In genomic region chr22:28793976-28794584, GRCh38 we compare ENCODE assay signal across 2 cellular contexts.
A peak's percentile ranks its signal among the peaks of the same experiment; 100 is the strongest.
TF ChIP-seq lines count a peak whose summit lies in the region.

No MANE protein-coding gene starts in this region.

TF ChIP-seq in A549, 52 proteins besides CTCF, POLR2A, EP300 and RAD21:
- TF ChIP-seq NFE2L2 (conservative IDR thresholded peaks at IDR 0.05; ENCODE audit: low read length) (no peak), GATA3 (IDR thresholded peaks at IDR 0.05; ENCODE audit: borderline replicate concordance) (no peak), POLR2AphosphoS2 (conservative IDR thresholded peaks at IDR 0.05; ENCODE audit: low read length) (0 out of 2 replicates have a peak, but pooled peaks have one; percentile 34), SMC3 (IDR thresholded peaks at IDR 0.05) (no peak)
TF ChIP-seq in A549: peak in this region for 1.

TF ChIP-seq in SK-N-SH, 30 proteins besides CTCF, POLR2A, EP300 and RAD21:
- TF ChIP-seq TEAD4 (IDR thresholded peaks at IDR 0.05; ENCODE audit: borderline replicate concordance, insufficient read depth), result no peak
- no peak for TF ChIP-seq ELF1 (IDR thresholded peaks at IDR 0.05)
- no peak for TF ChIP-seq SMC3 (IDR thresholded peaks at IDR 0.05; ENCODE audit: low read depth, low read length)
- no peak for TF ChIP-seq POLR2AphosphoS5 (IDR thresholded peaks at IDR 0.05; ENCODE audit: low read depth, low read length)
- TF ChIP-seq GABPA (IDR thresholded peaks at IDR 0.05; ENCODE audit: low read depth), result no peak
- TF ChIP-seq RXRA (IDR thresholded peaks at IDR 0.05; ENCODE audit: borderline replicate concordance, low read depth), result no peak
- no peak for TF ChIP-seq USF1 (IDR thresholded peaks at IDR 0.05; ENCODE audit: borderline replicate concordance, low read depth)
- TF ChIP-seq RCOR1 (IDR thresholded peaks at IDR 0.05; ENCODE audit: low read length), result no peak
- no peak for TF ChIP-seq TCF12 (IDR thresholded peaks at IDR 0.05)
- TF ChIP-seq FOXJ3 (CRISPR knock-in tag; IDR thresholded peaks at IDR 0.05), result no peak
